8 cellular contexts compared by ENCODE assay signal in genomic region chr3:38131621-38132369, GRCh38.
DNase-seq lines count a peak whose midpoint lies in the region; ATAC-seq and TF ChIP-seq lines count a peak whose summit lies in the region.

No MANE protein-coding gene starts in this region.

- TF ChIP-seq CTCF in 22Rv1 (IDR thresholded peaks at IDR 0.05) (peak; percentile 58), GM10266 (IDR thresholded peaks at IDR 0.05; ENCODE audit: control insufficient read depth, insufficient read depth, low read depth, missing control alignments) (peak; percentile 62)

- ATAC-seq in HG02642 (IDR thresholded peaks at IDR 0.05; ENCODE audit: poor library complexity, unreplicated experiment): no peak
- ATAC-seq in GM18868 (IDR thresholded peaks at IDR 0.05; ENCODE audit: unreplicated experiment): no peak

- DNase-seq in GM10266 (ENCODE audit: extremely low spot score) (no peak), SKM-1 (lab: John Stamatoyannopoulos, UW; ENCODE audit: unreplicated experiment) (peak; percentile 48), fibroblast of peridontal ligament (ENCODE audit: extremely low read depth) (peak; percentile 39), T-helper 9 cell (no peak), MV-4-11 (lab: John Stamatoyannopoulos, UW) (no peak)

- H3K27ac ChIP-seq in 22Rv1: no peak overlapping the region

Comparison
In these comparisons a context has a peak if more than half of its experiments do, and no peak if none do; other contexts are left out.
1. DNase-seq: peak in SKM-1 (single experiment) and fibroblast of peridontal ligament (single experiment); none in GM10266 (single experiment), T-helper 9 cell (single experiment) and MV-4-11 (single experiment).